Comparison of ENCODE assay signal across 17 cellular contexts in the genomic region with DNA sequence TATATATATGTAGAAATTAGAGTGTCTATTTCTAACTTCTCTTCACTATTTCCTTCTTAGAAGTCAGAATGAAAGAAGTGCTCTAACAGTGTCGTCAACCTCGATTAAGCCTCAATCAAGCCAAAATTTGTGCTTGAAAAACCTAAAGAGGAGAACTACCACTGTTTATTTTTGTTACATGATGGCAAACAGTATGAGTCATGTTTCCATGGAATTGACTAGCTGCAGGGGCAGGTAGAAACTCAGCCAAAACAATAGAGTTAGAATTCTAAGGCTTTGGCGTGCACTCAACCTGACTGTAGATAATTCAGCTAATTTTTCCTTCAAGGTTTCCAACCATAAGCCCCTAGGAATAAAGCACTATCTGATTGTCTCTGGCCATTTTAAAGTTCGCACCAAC.
DNase-seq lines count a peak whose midpoint lies in the region; ATAC-seq, FAIRE-seq and TF ChIP-seq lines count a peak whose summit lies in the region.
"Had no signal": no experiment of that assay in that cellular context is flagged by ENCODE, and none has a peak within 500 bp of the region (broad histone marks: within the 10 kb centered on the region; RNA-seq: fewer than 3 reads in every experiment).

No MANE protein-coding gene starts in this region.

- in situ Hi-C loops in HepG2 (cut with HindIII; ENCODE audit: extremely low pct_ligation_motif_present, low pct_unique_long_range_greater_than_20kb) = loop anchor here (5.0 to 25.0 kb wide), 2 partner anchors 661 to 1734 kb away; no protein-coding TSS in a partner anchor

- ATAC-seq in HepG2 (no peak), PC-3 (peak; percentile 85)
- ATAC-seq in activated T-helper 17 cell treated with anti-CD3 and anti-CD28 coated beads, Interleukin-2, amount 50 U/mL, for 72 hours (replicated peaks) = no peak

- no peaks in the 10 kb centered on the region for H3K9me3 ChIP-seq in liver (ENCODE audit: control insufficient read depth in 4 of 4, low read length in 3 of 4)
- H3K9me3 ChIP-seq in HepG2 (ENCODE audit: low read length) = no peaks in the 10 kb centered on the region
- H3K9me3 ChIP-seq in PC-3 (ENCODE audit: low read length) = no peaks in the 10 kb centered on the region
- H3K9me3 ChIP-seq: Caco-2, lower lobe of right lung, tibial artery had no signal

- WGBS in liver = 49% methylated on average over 4 of the region's 4 CpGs
- WGBS in HepG2 (ENCODE audit: low lambda C conversion rate) = 27% methylated on average over 4 of the region's 4 CpGs

- H3K4me3 ChIP-seq in liver (ENCODE audit: low read depth in 1 of 3, low read length in 3 of 3) (no peak overlapping the region), HepG2 (replicated peaks in 1 of 3; ENCODE audit: insufficient read depth in 1 of 3, low read depth in 2 of 3, low read length in 3 of 3) (no peak overlapping the region), PC-3 (ENCODE audit: low read length) (no peak overlapping the region), epithelial cell of esophagus (ENCODE audit: low read length) (no peak overlapping the region)
- H3K4me3 ChIP-seq: coronary artery, lower lobe of right lung, neural progenitor cell, tibial artery had no signal

- no peak overlapping the region for H3K27ac Mint-ChIP-seq in activated T-helper 17 cell treated with anti-CD3 and anti-CD28 coated beads, Interleukin-2, amount 50 U/mL, for 72 hours

- H3K36me3 ChIP-seq in liver (ENCODE audit: control insufficient read depth in 4 of 4, insufficient read depth in 3 of 4, low read depth in 1 of 4, low read length in 3 of 4) (no peaks in the 10 kb centered on the region), HepG2 (replicated peaks in 1 of 2; ENCODE audit: control insufficient read depth in 1 of 2, insufficient read depth in 2 of 2, low read length in 2 of 2) (no peaks in the 10 kb centered on the region), PC-3 (ENCODE audit: low read depth, low read length) (no peaks in the 10 kb centered on the region)
- H3K36me3 ChIP-seq: lower lobe of right lung, neural progenitor cell, tibial artery had no signal

- TF ChIP-seq EP300 in HepG2 (IDR thresholded peaks at IDR 0.05; ENCODE audit: low read depth in 2 of 2, low read length in 2 of 2) (no peak), HepG2 (CRISPR knock-in tag; IDR thresholded peaks at IDR 0.05; ENCODE audit: borderline replicate concordance) (no peak)

- no peak for TF ChIP-seq CTCF in liver (IDR thresholded peaks at IDR 0.05; ENCODE audit: low read depth, low read length, missing input control)
- no peak for TF ChIP-seq CTCF in HepG2 (CRISPR knock-in tag; IDR thresholded peaks at IDR 0.05)
- TF ChIP-seq CTCF in PC-3 (conservative IDR thresholded peaks at IDR 0.05; ENCODE audit: low read depth, low read length) = no peak
- no peak for TF ChIP-seq CTCF in epithelial cell of esophagus (IDR thresholded peaks at IDR 0.05; ENCODE audit: insufficient read depth, low read depth, low read length, missing control alignments)

- H3K36me3 Mint-ChIP-seq in activated T-helper 17 cell treated with anti-CD3 and anti-CD28 coated beads, Interleukin-2, amount 50 U/mL, for 72 hours (ENCODE audit: low read depth) = no peaks in the 10 kb centered on the region
- H3K36me3 Mint-ChIP-seq: neural progenitor cell had no signal

- no peaks in the 10 kb centered on the region for H3K27me3 Mint-ChIP-seq in activated T-helper 17 cell treated with anti-CD3 and anti-CD28 coated beads, Interleukin-2, amount 50 U/mL, for 72 hours

- TF ChIP-seq RAD21 in liver (IDR thresholded peaks at IDR 0.05) = no peak
- no peak for TF ChIP-seq RAD21 in HepG2 (CRISPR knock-in tag; IDR thresholded peaks at IDR 0.05)

- H3K79me2 ChIP-seq in HepG2 (ENCODE audit: insufficient read depth, low read length) = no peaks in the 10 kb centered on the region
- H3K79me2 ChIP-seq in PC-3 (ENCODE audit: low read length) = no peaks in the 10 kb centered on the region

- H3K4me3 Mint-ChIP-seq in activated T-helper 17 cell treated with anti-CD3 and anti-CD28 coated beads, Interleukin-2, amount 50 U/mL, for 72 hours = no peak overlapping the region
- H3K4me3 Mint-ChIP-seq: neural progenitor cell had no signal

- CTCF ChIA-PET in HepG2 (lab: Yijun Ruan, JAX; ENCODE audit: low intra/inter-chr PET ratio, low total read pairs) = interaction anchor here (0.8 to 2.5 kb wide), 4 partner anchors 459 to 689 kb away, joined by 4 to 23 read pairs (median 11); no protein-coding TSS in a partner anchor
- CTCF ChIA-PET in PC-3 (lab: Charles Lee) = interaction anchor here (0.7 to 2.7 kb wide), 6 partner anchors 9 to 461 kb away, joined by 3 to 25 read pairs (median 5); no protein-coding TSS in a partner anchor

- peaks cover 2 to 13% (median 7%) of the 10 kb centered on the region in 4 donors for H3K4me1 ChIP-seq in liver (ENCODE audit: control insufficient read depth in 4 of 4, insufficient read depth in 4 of 4, low read length in 3 of 4)
- H3K4me1 ChIP-seq in HepG2 (ENCODE audit: insufficient read depth, low read length) = no peaks in the 10 kb centered on the region
- peaks cover 20% of the 10 kb centered on the region for H3K4me1 ChIP-seq in PC-3 (ENCODE audit: insufficient read depth, low read length)
- H3K4me1 ChIP-seq: neural progenitor cell had no signal

- no peak for TF ChIP-seq POLR2A in HepG2 (IDR thresholded peaks at IDR 0.05; ENCODE audit: insufficient read depth in 1 of 2, low read depth in 2 of 2, low read length in 2 of 2)

- H3F3A ChIP-seq in PC-3 (ENCODE audit: low read length, unreplicated experiment) = no peaks in the 10 kb centered on the region

- H4K20me1 ChIP-seq in HepG2 (ENCODE audit: insufficient read depth, low read length) = no peaks in the 10 kb centered on the region
- no peaks in the 10 kb centered on the region for H4K20me1 ChIP-seq in PC-3 (ENCODE audit: low read length)

- H3K9me2 ChIP-seq in PC-3 (replicated peaks; ENCODE audit: low read length) = no peaks in the 10 kb centered on the region

- intact Hi-C loops in HepG2 (cut with micrococcal nuclease; ENCODE audit: unreplicated experiment) (loop anchor here (10.0 kb wide), 1 partner anchor 783 kb away; no protein-coding TSS in a partner anchor), PC-3 (cut with micrococcal nuclease) (loop anchor here (1.0 kb wide), 3 partner anchors 13 to 660 kb away; no protein-coding TSS in a partner anchor)

- no peaks in the 10 kb centered on the region for H3K9me3 Mint-ChIP-seq in activated T-helper 17 cell treated with anti-CD3 and anti-CD28 coated beads, Interleukin-2, amount 50 U/mL, for 72 hours
- H3K9me3 Mint-ChIP-seq: neural progenitor cell had no signal

- no peak overlapping the region for H3K4me2 ChIP-seq in HepG2 (ENCODE audit: low read depth, low read length)
- H3K4me2 ChIP-seq in PC-3 (ENCODE audit: low read length) = peak overlapping the region; percentile 61
- H3K4me2 ChIP-seq: KMS-11, neural progenitor cell had no signal

- POLR2A ChIA-PET in HepG2 (lab: Yijun Ruan, JAX) (no interaction called here), PC-3 (lab: Charles Lee; ENCODE audit: unreplicated experiment) (interaction anchor here (0.7 kb wide), 1 partner anchor 108 kb away, joined by 3 read pairs; no protein-coding TSS in a partner anchor)

- no peaks in the 10 kb centered on the region for H3K4me1 Mint-ChIP-seq in activated T-helper 17 cell treated with anti-CD3 and anti-CD28 coated beads, Interleukin-2, amount 50 U/mL, for 72 hours

- H3K27me3 ChIP-seq in liver (ENCODE audit: control insufficient read depth in 4 of 4, insufficient read depth in 4 of 4, low read length in 3 of 4) = no peaks in the 10 kb centered on the region
- H3K27me3 ChIP-seq in HepG2 (ENCODE audit: control insufficient read depth in 1 of 2, insufficient read depth in 2 of 2, low read length in 2 of 2) = no peaks in the 10 kb centered on the region
- H3K27me3 ChIP-seq in PC-3 (ENCODE audit: low read length) = no peaks in the 10 kb centered on the region
- H3K27me3 ChIP-seq: neural progenitor cell, tibial artery had no signal

- H3K27ac ChIP-seq in liver (ENCODE audit: low read depth in 1 of 2, low read length in 2 of 2) = peak overlapping the region; percentile 3 to 51
- no peak overlapping the region for H3K27ac ChIP-seq in HepG2 (ENCODE audit: extremely low read length, insufficient read depth, low read length)
- no peak overlapping the region for H3K27ac ChIP-seq in PC-3 (ENCODE audit: low read length)
- H3K27ac ChIP-seq: coronary artery, KMS-11, lower lobe of right lung, neural progenitor cell, tibial artery had no signal

- DNase-seq in HepG2 (ENCODE audit: low spot score) = no peak
- peak; percentile 81 for DNase-seq in PC-3
- DNase-seq in epithelial cell of esophagus (ENCODE audit: low read depth) = peak; percentile 83
- DNase-seq in urothelium cell line (ENCODE audit: low spot score) = peak; percentile 5
- no peak for DNase-seq in GM19240 (ENCODE audit: insufficient read length, low spot score)
- DNase-seq in SK-N-DZ (ENCODE audit: low spot score) = no peak
- DNase-seq: activated CD4-positive, alpha-beta T cell treated with anti-CD3 and anti-CD28 coated beads for 48 hours; Caco-2; lower lobe of right lung; NCI-H1694; stimulated activated CD4-positive, alpha-beta T cell treated with anti-CD3 and anti-CD28 coated beads, Interleukin-4, amount 100 ng/mL, for 24 hours; tibial artery had no signal

- BruUV-seq in HepG2 (replicated peaks; lab: Mats Ljungman, UMichigan) (no TSS peak), PC-3 (replicated peaks; lab: Mats Ljungman, UMichigan) (no TSS peak)

- FAIRE-seq in HepG2 (lab: Jason Lieb, UNC) = no peak
- FAIRE-seq in urothelium cell line (lab: Jason Lieb, UNC) = no peak

- no peak overlapping the region for H3K9ac ChIP-seq in liver (ENCODE audit: low read depth in 1 of 2, low read length in 2 of 2)
- no peak overlapping the region for H3K9ac ChIP-seq in HepG2 (ENCODE audit: insufficient read depth, low read depth, low read length)
- H3K9ac ChIP-seq in PC-3 (ENCODE audit: low read length) = no peak overlapping the region
- H3K9ac ChIP-seq: KMS-11, neural progenitor cell had no signal

- no peak overlapping the region for H2AFZ ChIP-seq in HepG2 (ENCODE audit: low read length)
- no peak overlapping the region for H2AFZ ChIP-seq in PC-3 (ENCODE audit: low read length)
- H2AFZ ChIP-seq: neural progenitor cell had no signal

TF ChIP-seq in liver, 16 proteins besides CTCF, POLR2A, EP300 and RAD21:
- TF ChIP-seq JUND (IDR thresholded peaks at IDR 0.05) = peak in 1 of 2 donors; percentile 76
- TF ChIP-seq EGR1 (IDR thresholded peaks at IDR 0.05; ENCODE audit: low read depth in 2 of 2) = no peak
- TF ChIP-seq FOXA2 (IDR thresholded peaks at IDR 0.05) = peak; percentile 22
- TF ChIP-seq HNF4G (IDR thresholded peaks at IDR 0.05) = no peak

TF ChIP-seq in HepG2, 621 proteins besides CTCF, POLR2A, EP300 and RAD21 (continues in another document):
- TF ChIP-seq DR1 (CRISPR knock-in tag; IDR thresholded peaks at IDR 0.05) (no peak), ZNF275 (CRISPR knock-in tag; IDR thresholded peaks at IDR 0.05; ENCODE audit: borderline replicate concordance) (no peak)

Comparison
In these comparisons a context has a peak if more than half of its experiments do, and no peak if none do; other contexts are left out.
1. H3K27ac ChIP-seq: peak in liver (2 of 2); none in HepG2 (single experiment) and PC-3 (single experiment).
2. DNase-seq: peak in PC-3 (single experiment), epithelial cell of esophagus (single experiment) and urothelium cell line (single experiment); none in HepG2 (single experiment), GM19240 (single experiment) and SK-N-DZ (single experiment).